In the genomic region with DNA sequence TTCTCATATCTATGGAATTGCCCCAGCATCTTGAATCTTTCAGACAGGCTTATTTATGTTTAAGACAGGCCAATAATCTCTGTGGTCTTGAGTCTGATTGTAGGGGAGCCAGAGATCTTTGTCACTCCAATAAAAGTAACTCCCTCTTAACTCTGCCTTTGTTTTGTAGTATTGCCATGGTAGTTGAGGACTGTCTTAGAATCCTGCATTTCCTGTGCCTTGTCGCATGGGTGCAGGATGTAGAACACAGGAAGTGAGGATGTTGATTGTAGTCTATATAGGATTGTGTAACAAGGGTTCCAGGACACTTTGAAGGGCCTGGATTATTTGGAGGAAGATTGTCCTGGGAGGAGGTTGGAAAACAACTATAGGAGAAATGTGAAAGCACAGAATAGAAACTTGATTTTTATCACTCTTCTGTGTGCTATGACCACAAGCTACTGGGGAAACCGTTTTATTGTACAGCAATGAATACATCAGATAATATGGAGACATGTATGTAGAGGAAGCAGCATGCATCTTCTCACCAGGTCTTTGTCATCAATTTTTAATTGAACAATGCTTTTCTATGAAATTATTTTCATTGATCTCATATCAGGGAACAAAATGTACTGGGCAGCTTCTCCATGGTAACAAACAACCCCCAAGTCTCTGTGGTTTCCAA, we compare ENCODE assay signal across 26 cellular contexts.
DNase-seq lines count a peak whose midpoint lies in the region; ATAC-seq and TF ChIP-seq lines count a peak whose summit lies in the region.
"Had no signal": no experiment of that assay in that cellular context is flagged by ENCODE, and none has a peak within 500 bp of the region (broad histone marks: within the 10 kb centered on the region; RNA-seq: fewer than 3 reads in every experiment).

No MANE protein-coding gene starts in this region.

- H3K36me3 Mint-ChIP-seq in T-helper 1 cell treated with Interleukin-12 subunit alpha and Interleukin-12 subunit beta and Interleukin-4 antibody, amounts not matched to agents 30 μg/mL and 1 μg/mL, for 36 hours (ENCODE audit: low read depth) = no peaks in the 10 kb centered on the region
- no peaks in the 10 kb centered on the region for H3K36me3 Mint-ChIP-seq in CD8-positive, alpha-beta T cell
- no peaks in the 10 kb centered on the region for H3K36me3 Mint-ChIP-seq in T-helper 2 cell treated with Interferon-gamma antibody and Interleukin-4, amounts not matched to agents 5 μg/mL and 100 μg/mL, for 36 hours (ENCODE audit: low read depth)
- H3K36me3 Mint-ChIP-seq: brain, neural progenitor cell had no signal

- CTCF ChIA-PET in CD8-positive, alpha-beta T cell (lab: Charles Lee) = no interaction called here

- H3K9me3 ChIP-seq in CD8-positive, alpha-beta T cell (ENCODE audit: low read length) = no peaks in the 10 kb centered on the region
- no peaks in the 10 kb centered on the region for H3K9me3 ChIP-seq in mesodermal cell (ENCODE audit: control insufficient read depth, low read length)

- H3K4me3 ChIP-seq in CD8-positive, alpha-beta T cell (ENCODE audit: low read depth, low read length) = no peak overlapping the region
- H3K4me3 ChIP-seq in mesodermal cell (ENCODE audit: extremely low read depth, insufficient read depth, low read length, poor library complexity, severe bottlenecking) = no peak overlapping the region
- H3K4me3 ChIP-seq: neural progenitor cell, smooth muscle cell had no signal

- H3K27ac Mint-ChIP-seq in T-helper 1 cell treated with Interleukin-12 subunit alpha and Interleukin-12 subunit beta and Interleukin-4 antibody, amounts not matched to agents 30 μg/mL and 1 μg/mL, for 36 hours = peak overlapping the region; percentile 1
- H3K27ac Mint-ChIP-seq in CD8-positive, alpha-beta T cell = no peak overlapping the region
- H3K27ac Mint-ChIP-seq in T-helper 2 cell treated with Interferon-gamma antibody and Interleukin-4, amounts not matched to agents 5 μg/mL and 100 μg/mL, for 36 hours = peak overlapping the region; percentile 33
- H3K27ac Mint-ChIP-seq: activated B cell treated with CpG ODN at 0.5 μM for 24 hours; activated CD4-positive, alpha-beta memory T cell treated with anti-CD3 and anti-CD28 coated beads for 36 hours; brain; neural progenitor cell had no signal

- TF ChIP-seq CTCF in CD8-positive, alpha-beta T cell (IDR thresholded peaks at IDR 0.05) = no peak

- peak; percentile 52 for ATAC-seq in CD8-positive, alpha-beta T cell
- ATAC-seq in HG02981 (IDR thresholded peaks at IDR 0.05; ENCODE audit: unreplicated experiment) (no peak), esophagus mucosa (no peak)
- ATAC-seq: left ventricle myocardium superior, Panc1 had no signal

- no peaks in the 10 kb centered on the region for H3K36me3 ChIP-seq in CD8-positive, alpha-beta T cell (ENCODE audit: insufficient read depth, low read length)
- no peaks in the 10 kb centered on the region for H3K36me3 ChIP-seq in mesodermal cell (ENCODE audit: control insufficient read depth, insufficient read depth, low read length)
- H3K36me3 ChIP-seq: neural progenitor cell had no signal

- WGBS in mesodermal cell (ENCODE audit: insufficient coverage in 2 of 2), 2 experiments = 86 to 88% methylated on average over 1 of the region's 2 CpGs

- peaks cover 11% of the 10 kb centered on the region for H3K4me1 Mint-ChIP-seq in T-helper 1 cell treated with Interleukin-12 subunit alpha and Interleukin-12 subunit beta and Interleukin-4 antibody, amounts not matched to agents 30 μg/mL and 1 μg/mL, for 36 hours (ENCODE audit: low read depth)
- H3K4me1 Mint-ChIP-seq in CD8-positive, alpha-beta T cell (ENCODE audit: low read depth) = peaks cover 22% of the 10 kb centered on the region
- H3K4me1 Mint-ChIP-seq in T-helper 2 cell treated with Interferon-gamma antibody and Interleukin-4, amounts not matched to agents 5 μg/mL and 100 μg/mL, for 36 hours (ENCODE audit: low read depth) = peaks cover 20% of the 10 kb centered on the region
- H3K4me1 Mint-ChIP-seq: activated B cell treated with CpG ODN at 0.5 μM for 24 hours had no signal

- H3K4me1 ChIP-seq in CD8-positive, alpha-beta T cell (ENCODE audit: insufficient read depth, low read length) = peaks cover 12% of the 10 kb centered on the region
- peaks cover 6% of the 10 kb centered on the region for H3K4me1 ChIP-seq in mesodermal cell (ENCODE audit: control insufficient read depth, insufficient read depth, low read length, poor library complexity, severe bottlenecking)
- H3K4me1 ChIP-seq: parathyroid adenoma had no signal

- intact Hi-C loops in CD8-positive, alpha-beta T cell (cut with DNase I, micrococcal nuclease) = no loop called here

- no peaks in the 10 kb centered on the region for H3K27me3 ChIP-seq in CD8-positive, alpha-beta T cell (ENCODE audit: insufficient read depth, low read length)
- H3K27me3 ChIP-seq: neural progenitor cell had no signal

- no peak overlapping the region for H3K27ac ChIP-seq in CD8-positive, alpha-beta T cell (ENCODE audit: low read depth, low read length)
- H3K27ac ChIP-seq in mesodermal cell (ENCODE audit: low read depth, low read length, severe bottlenecking) = peak overlapping the region; percentile 37
- H3K27ac ChIP-seq: epithelial cell of prostate, neural progenitor cell, parathyroid adenoma had no signal

- no peak for DNase-seq in T-helper 1 cell
- DNase-seq in CD8-positive, alpha-beta T cell = no peak
- DNase-seq in T-helper 2 cell treated with Interferon-gamma antibody and Interleukin-4, amounts not matched to agents 5 μg/mL and 100 μg/mL, for 36 hours (ENCODE audit: low spot score) = no peak
- DNase-seq in C1 segment of cervical spinal cord (lab: John Stamatoyannopoulos, UW) = no peak
- DNase-seq: activated B cell treated with CpG ODN at 0.5 μM for 24 hours; activated CD4-positive, alpha-beta memory T cell treated with anti-CD3 and anti-CD28 coated beads for 36 hours; activated gamma-delta T cell treated with Interleukin-2 at 50 U/mL for 16 hours; activated T-cell treated with anti-CD3 and anti-CD28 coated beads for 4 hours; glutamatergic neuron; Kasumi-1; left ventricle myocardium superior; MV-4-11; NCI-H1436 treated with DMSO at 0.1 percent for 48 hours; NCI-H2107; stimulated activated CD4-positive, alpha-beta T cell treated with anti-CD3 and anti-CD28 coated beads, Interleukin-2, amount 100 ng/mL, for 24 hours; trophoblast cell had no signal

- H3K4me3 Mint-ChIP-seq in T-helper 1 cell treated with Interleukin-12 subunit alpha and Interleukin-12 subunit beta and Interleukin-4 antibody, amounts not matched to agents 30 μg/mL and 1 μg/mL, for 36 hours = no peak overlapping the region
- no peak overlapping the region for H3K4me3 Mint-ChIP-seq in CD8-positive, alpha-beta T cell
- no peak overlapping the region for H3K4me3 Mint-ChIP-seq in T-helper 2 cell treated with Interferon-gamma antibody and Interleukin-4, amounts not matched to agents 5 μg/mL and 100 μg/mL, for 36 hours
- H3K4me3 Mint-ChIP-seq: activated B cell treated with CpG ODN at 0.5 μM for 24 hours; activated CD4-positive, alpha-beta memory T cell treated with anti-CD3 and anti-CD28 coated beads for 36 hours; brain; neural progenitor cell had no signal

- H3K9me3 Mint-ChIP-seq in T-helper 1 cell treated with Interleukin-12 subunit alpha and Interleukin-12 subunit beta and Interleukin-4 antibody, amounts not matched to agents 30 μg/mL and 1 μg/mL, for 36 hours = no peaks in the 10 kb centered on the region
- no peaks in the 10 kb centered on the region for H3K9me3 Mint-ChIP-seq in CD8-positive, alpha-beta T cell
- H3K9me3 Mint-ChIP-seq in T-helper 2 cell treated with Interferon-gamma antibody and Interleukin-4, amounts not matched to agents 5 μg/mL and 100 μg/mL, for 36 hours = peaks cover 8% of the 10 kb centered on the region
- H3K9me3 Mint-ChIP-seq: activated B cell treated with CpG ODN at 0.5 μM for 24 hours; activated CD4-positive, alpha-beta memory T cell treated with anti-CD3 and anti-CD28 coated beads for 36 hours; neural progenitor cell had no signal

- POLR2A ChIA-PET in CD8-positive, alpha-beta T cell (lab: Charles Lee) = no interaction called here

- H3K27me3 Mint-ChIP-seq in T-helper 1 cell treated with Interleukin-12 subunit alpha and Interleukin-12 subunit beta and Interleukin-4 antibody, amounts not matched to agents 30 μg/mL and 1 μg/mL, for 36 hours (ENCODE audit: low read depth) = peaks cover 4% of the 10 kb centered on the region
- H3K27me3 Mint-ChIP-seq in CD8-positive, alpha-beta T cell (ENCODE audit: low read depth) = no peaks in the 10 kb centered on the region
- H3K27me3 Mint-ChIP-seq in T-helper 2 cell treated with Interferon-gamma antibody and Interleukin-4, amounts not matched to agents 5 μg/mL and 100 μg/mL, for 36 hours (ENCODE audit: low read depth) = peaks cover 3% of the 10 kb centered on the region
- H3K27me3 Mint-ChIP-seq: activated B cell treated with CpG ODN at 0.5 μM for 24 hours; activated CD4-positive, alpha-beta memory T cell treated with anti-CD3 and anti-CD28 coated beads for 36 hours had no signal
